Comparison of ENCODE assay signal across 29 cellular contexts in genomic region chr16:9337262-9338032, GRCh38.
"Had no signal": no experiment of that assay in that cellular context is flagged by ENCODE, and none has a peak within 500 bp of the region (broad histone marks: within the 10 kb centered on the region; RNA-seq: fewer than 3 reads in every experiment).

No MANE protein-coding gene starts in this region.

- H3K9ac ChIP-seq: neural progenitor cell, parathyroid adenoma had no signal

- H3K27ac ChIP-seq: epithelial cell of prostate, foreskin keratinocyte, heart left ventricle, hepatocyte, neural progenitor cell, parathyroid adenoma, skin epidermis, spleen, testis, transverse colon, upper lobe of right lung, vagina had no signal

- H3K4me1 Mint-ChIP-seq: mesothelial cell of epicardium; nephron; stimulated activated memory B cell treated with anti-CD40 and anti-IgM and Interleukin-4, amounts not matched to agents 10 μg/mL and 1 μg/mL and 100 μg/mL, for 72 hours had no signal

- H3K79me2 ChIP-seq: hepatocyte, parathyroid adenoma had no signal

- H3K4me2 ChIP-seq: hepatocyte, neural progenitor cell had no signal

- H3K36me3 ChIP-seq: gastroesophageal sphincter, heart left ventricle, neural progenitor cell, spleen, transverse colon, upper lobe of right lung, vagina had no signal

- H3K27me3 Mint-ChIP-seq: stimulated activated memory B cell treated with anti-CD40 and anti-IgM and Interleukin-4, amounts not matched to agents 10 μg/mL and 1 μg/mL and 100 μg/mL, for 72 hours had no signal

- H3K27ac Mint-ChIP-seq: mesothelial cell of epicardium; naive thymus-derived CD4-positive, alpha-beta T cell; nephron; neural progenitor cell; progenitor cell of endocrine pancreas; stimulated activated memory B cell treated with anti-CD40 and anti-IgM and Interleukin-4, amounts not matched to agents 10 μg/mL and 1 μg/mL and 100 μg/mL, for 72 hours had no signal

- H3K4me1 ChIP-seq: foreskin keratinocyte, heart left ventricle, neural progenitor cell, parathyroid adenoma, spleen, testis, transverse colon, upper lobe of right lung, vagina had no signal

- H3K9me3 ChIP-seq: gastroesophageal sphincter, testis, transverse colon, upper lobe of right lung, vagina had no signal

- H3K4me3 Mint-ChIP-seq: mesothelial cell of epicardium; naive thymus-derived CD4-positive, alpha-beta T cell; nephron; neural progenitor cell; stimulated activated memory B cell treated with anti-CD40 and anti-IgM and Interleukin-4, amounts not matched to agents 10 μg/mL and 1 μg/mL and 100 μg/mL, for 72 hours had no signal

- DNase-seq: dorsolateral prefrontal cortex; effector CD4-positive, alpha-beta T cell; foreskin keratinocyte; heart left ventricle; kidney; left cardiac atrium; mesenchymal stem cell; naive thymus-derived CD4-positive, alpha-beta T cell; spleen; stimulated activated CD4-positive, alpha-beta T cell treated with anti-CD3 and anti-CD28 coated beads, Interleukin-4, amount 100 ng/mL, for 4 hours; stimulated activated naive CD8-positive, alpha-beta T cell treated with anti-CD3 and anti-CD28 coated beads, Interleukin-15, Interleukin-2, amounts not matched to agents 100 U/mL and 50 U/mL, for 24 hours; substantia nigra; testis; transverse colon; upper lobe of right lung had no signal

- H3K27me3 ChIP-seq: dorsolateral prefrontal cortex, foreskin keratinocyte, gastroesophageal sphincter, hepatocyte, neural progenitor cell, testis, transverse colon, upper lobe of right lung, vagina had no signal

- H3K36me3 Mint-ChIP-seq: mesothelial cell of epicardium; naive thymus-derived CD4-positive, alpha-beta T cell; neural progenitor cell; stimulated activated memory B cell treated with anti-CD40 and anti-IgM and Interleukin-4, amounts not matched to agents 10 μg/mL and 1 μg/mL and 100 μg/mL, for 72 hours had no signal

- ATAC-seq: esophagus mucosa; foreskin keratinocyte; gastroesophageal sphincter; left cardiac atrium; naive thymus-derived CD4-positive, alpha-beta T cell; stimulated activated memory B cell treated with anti-CD40 and anti-IgM and Interleukin-4, amounts not matched to agents 10 μg/mL and 1 μg/mL and 100 μg/mL, for 72 hours; stimulated activated naive CD8-positive, alpha-beta T cell treated with anti-CD3 and anti-CD28 coated beads, Interleukin-15, Interleukin-2, amounts not matched to agents 100 U/mL and 50 U/mL, for 24 hours; upper lobe of right lung had no signal

- FAIRE-seq: colon, kidney had no signal

- H2AFZ ChIP-seq: hepatocyte, neural progenitor cell, parathyroid adenoma had no signal

- H3K9me3 Mint-ChIP-seq: mesothelial cell of epicardium; neural progenitor cell; stimulated activated memory B cell treated with anti-CD40 and anti-IgM and Interleukin-4, amounts not matched to agents 10 μg/mL and 1 μg/mL and 100 μg/mL, for 72 hours had no signal

- H3K4me3 ChIP-seq: dorsolateral prefrontal cortex, gastroesophageal sphincter, heart left ventricle, hepatocyte, lung, neural progenitor cell, skin epidermis, spleen, testis, transverse colon, upper lobe of right lung, vagina had no signal
